8 cellular contexts compared by ENCODE assay signal in the genomic region with DNA sequence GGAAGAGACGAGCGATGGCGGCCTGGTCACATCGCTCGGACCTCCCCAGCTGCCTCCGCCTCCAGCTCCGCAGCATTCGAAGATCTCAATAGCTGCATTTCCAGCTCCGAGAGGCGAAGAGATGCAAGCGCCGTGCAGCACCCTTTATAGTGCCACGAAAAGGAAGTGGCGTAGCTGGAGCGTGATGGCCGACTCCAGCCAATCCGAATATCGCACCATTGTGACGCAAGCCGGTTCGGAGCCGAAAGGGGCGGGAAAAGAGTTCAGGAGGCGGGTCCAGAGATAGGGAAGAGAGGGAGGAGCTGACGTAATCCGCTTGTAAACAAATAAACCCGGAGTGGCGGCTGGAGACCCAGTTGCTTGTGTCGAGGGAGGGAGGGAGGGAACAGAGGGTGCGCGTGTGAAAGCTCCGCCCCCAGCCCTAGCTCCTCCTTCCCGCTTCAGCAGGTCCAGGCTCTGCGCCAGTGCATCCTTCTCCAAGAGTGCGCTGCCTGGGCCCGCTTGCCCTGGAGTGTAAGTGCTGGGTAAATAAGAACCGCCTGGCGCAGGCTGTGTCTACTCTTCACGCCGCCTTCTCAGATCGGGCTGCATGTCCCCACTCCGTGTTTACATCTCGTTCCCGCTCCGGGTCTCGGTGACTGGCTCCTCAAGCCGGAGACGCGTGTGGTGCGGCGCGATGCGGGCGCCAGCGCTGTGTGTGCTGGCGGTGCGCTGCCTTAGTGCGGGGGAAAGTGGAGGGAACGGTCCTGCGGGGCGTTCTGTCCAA. TPM values are rescaled to one million over a fixed set of nuclear protein-coding genes. Genes with fewer than 3 reads are reported as not detected.
DNase-seq lines count a peak whose midpoint lies in the region; ATAC-seq, FAIRE-seq and TF ChIP-seq lines count a peak whose summit lies in the region.

A gene with protein sequence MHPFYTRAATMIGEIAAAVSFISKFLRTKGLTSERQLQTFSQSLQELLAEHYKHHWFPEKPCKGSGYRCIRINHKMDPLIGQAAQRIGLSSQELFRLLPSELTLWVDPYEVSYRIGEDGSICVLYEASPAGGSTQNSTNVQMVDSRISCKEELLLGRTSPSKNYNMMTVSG (minus strand): TSS at position 116 of the 766 bp plus-strand sequence. CDS start 311 bp downstream, outside the sequence.

- no peaks in the 10 kb centered on the region for H3K9me3 ChIP-seq in HepG2 (ENCODE audit: low read length)

- in situ Hi-C loops in HepG2 (cut with HindIII; ENCODE audit: extremely low pct_ligation_motif_present, low pct_unique_long_range_greater_than_20kb) = loop anchor here (10.0 kb wide), 1 partner anchor 331 kb away; no protein-coding TSS in a partner anchor

- H3K27me3 Mint-ChIP-seq in activated CD4-positive, alpha-beta memory T cell treated with anti-CD3 and anti-CD28 coated beads for 36 hours = peaks cover 2% of the 10 kb centered on the region

- no peak for TF ChIP-seq EP300 in HepG2 (IDR thresholded peaks at IDR 0.05; ENCODE audit: low read depth in 2 of 2, low read length in 2 of 2)
- TF ChIP-seq EP300 in HepG2 (CRISPR knock-in tag; IDR thresholded peaks at IDR 0.05; ENCODE audit: borderline replicate concordance) = peak; percentile 40; the same call in 1 of the 2 replicates

- DNase-seq in CD1c-positive myeloid dendritic cell (ENCODE audit: extremely low spot score) (peak; percentile 100), NCI-H82 treated with DMSO at 0.1 percent for 48 hours (lab: John Stamatoyannopoulos, UW; ENCODE audit: unreplicated experiment) (peak; percentile 99), dermis microvascular lymphatic vessel endothelial cell (ENCODE audit: low read depth in 2 of 2) (peak; percentile 100), HepG2 (ENCODE audit: low spot score) (peak; percentile 98)
- peak; percentile 100 for DNase-seq in activated CD4-positive, alpha-beta memory T cell treated with anti-CD3 and anti-CD28 coated beads for 36 hours
- DNase-seq in stimulated activated CD4-positive, alpha-beta T cell treated with anti-CD3 and anti-CD28 coated beads, Interleukin-4, amount 100 ng/mL, for 1 hour = peak; percentile 95

- H3K4me3 Mint-ChIP-seq in activated CD4-positive, alpha-beta memory T cell treated with anti-CD3 and anti-CD28 coated beads for 36 hours = peak within 1 kb of the TSS; percentile 100

- peaks cover 20% of the 10 kb centered on the region for H3K4me1 Mint-ChIP-seq in activated CD4-positive, alpha-beta memory T cell treated with anti-CD3 and anti-CD28 coated beads for 36 hours (ENCODE audit: low read depth)

- CTCF ChIA-PET in activated CD4-positive, alpha-beta memory T cell treated with anti-CD3 and anti-CD28 coated beads for 36 hours (lab: Charles Lee) = interaction anchor here (0.6 to 5.9 kb wide), 17 partner anchors 9 to 764 kb away, joined by 3 to 31 read pairs (median 6); no protein-coding TSS in a partner anchor
- CTCF ChIA-PET in HepG2 (lab: Yijun Ruan, JAX; ENCODE audit: low intra/inter-chr PET ratio, low total read pairs) = no interaction called here

- H3K27ac ChIP-seq in HepG2 (ENCODE audit: extremely low read length, insufficient read depth, low read length) = peak within 1 kb of the TSS; percentile 64

- no peaks in the 10 kb centered on the region for H3K9me3 Mint-ChIP-seq in activated CD4-positive, alpha-beta memory T cell treated with anti-CD3 and anti-CD28 coated beads for 36 hours

- peak; percentile 67 for ATAC-seq in GM19438 (IDR thresholded peaks at IDR 0.05; ENCODE audit: low read depth, unreplicated experiment)
- peak; percentile 39 for ATAC-seq in HG03575 (IDR thresholded peaks at IDR 0.05; ENCODE audit: extremely low read depth, insufficient number of reproducible peaks, low FRiP score, unreplicated experiment)
- ATAC-seq in HepG2 = peak; percentile 86

- H3K36me3 Mint-ChIP-seq in activated CD4-positive, alpha-beta memory T cell treated with anti-CD3 and anti-CD28 coated beads for 36 hours = peaks cover 58% of the 10 kb centered on the region

- peak within 1 kb of the TSS; percentile 94 to 99 (median 98) for H3K4me3 ChIP-seq in HepG2 (replicated peaks in 1 of 3; ENCODE audit: insufficient read depth in 1 of 3, low read depth in 2 of 3, low read length in 3 of 3)

- peaks cover 40% of the 10 kb centered on the region for H3K4me1 ChIP-seq in HepG2 (ENCODE audit: insufficient read depth, low read length)

- 0 out of 2 replicates have a peak, but pooled peaks have one; percentile 21 for TF ChIP-seq RAD21 in HepG2 (CRISPR knock-in tag; IDR thresholded peaks at IDR 0.05)

- peaks cover 0 to 3% of the 10 kb centered on the region in 2 experiments; a peak in 1 of 5 replicates for H3K27me3 ChIP-seq in HepG2 (ENCODE audit: control insufficient read depth in 1 of 2, insufficient read depth in 2 of 2, low read length in 2 of 2)

- no peaks in the 10 kb centered on the region for H3K36me3 ChIP-seq in HepG2 (replicated peaks in 1 of 2; ENCODE audit: control insufficient read depth in 1 of 2, insufficient read depth in 2 of 2, low read length in 2 of 2)

- peak; percentile 98 to 100 for TF ChIP-seq POLR2A in HepG2 (IDR thresholded peaks at IDR 0.05; ENCODE audit: insufficient read depth in 1 of 2, low read depth in 2 of 2, low read length in 2 of 2)

- intact Hi-C loops in activated CD4-positive, alpha-beta memory T cell treated with anti-CD3 and anti-CD28 coated beads for 36 hours (cut with micrococcal nuclease) = loop anchor here (1.0 to 5.0 kb wide), 17 partner anchors 9 to 781 kb away; a partner anchor contains a TSS
- intact Hi-C loops in HepG2 (cut with micrococcal nuclease; ENCODE audit: unreplicated experiment) = loop anchor here (2.0 to 10.0 kb wide), 3 partner anchors 111 to 425 kb away; no protein-coding TSS in a partner anchor

- no TSS peak for BruUV-seq in HepG2 (replicated peaks; lab: Mats Ljungman, UMichigan)

- peak; percentile 98 for FAIRE-seq in HepG2 (lab: Jason Lieb, UNC)

- H3K79me2 ChIP-seq in HepG2 (ENCODE audit: insufficient read depth, low read length) = peaks cover 42% of the 10 kb centered on the region

- H3K9ac ChIP-seq in HepG2 (ENCODE audit: insufficient read depth, low read depth, low read length) = peak within 1 kb of the TSS; percentile 90

- 0 out of 2 replicates have a peak, but pooled peaks have one; percentile 11 for TF ChIP-seq CTCF in HepG2 (CRISPR knock-in tag; IDR thresholded peaks at IDR 0.05)

- H3K27ac Mint-ChIP-seq in activated CD4-positive, alpha-beta memory T cell treated with anti-CD3 and anti-CD28 coated beads for 36 hours = peak within 1 kb of the TSS; percentile 91

- H4K20me1 ChIP-seq in HepG2 (ENCODE audit: insufficient read depth, low read length) = peaks cover 32% of the 10 kb centered on the region

- 1% methylated on average over 40 of the region's 61 CpGs for WGBS in HepG2 (ENCODE audit: low lambda C conversion rate)

- POLR2A ChIA-PET in activated CD4-positive, alpha-beta memory T cell treated with anti-CD3 and anti-CD28 coated beads for 36 hours (lab: Charles Lee) = interaction anchor here (0.5 to 5.0 kb wide), 46 partner anchors 11 to 493 kb away, joined by 3 to 154 read pairs (median 6); no protein-coding TSS in a partner anchor
- POLR2A ChIA-PET in HepG2 (lab: Yijun Ruan, JAX) = interaction anchor here (0.5 to 4.1 kb wide), 19 partner anchors 9 to 1761 kb away, joined by 3 to 73 read pairs (median 4); no protein-coding TSS in a partner anchor

- H3K4me2 ChIP-seq in HepG2 (ENCODE audit: low read depth, low read length) = peak within 1 kb of the TSS; percentile 96

- peak within 1 kb of the TSS; percentile 57 for H2AFZ ChIP-seq in HepG2 (ENCODE audit: low read length)

TF ChIP-seq in HepG2, 621 proteins besides CTCF, POLR2A, EP300 and RAD21 (continues in another document):
- peak; percentile 32; the same call in 1 of the 2 replicates for TF ChIP-seq ZNF235 (CRISPR knock-in tag; IDR thresholded peaks at IDR 0.05; ENCODE audit: borderline replicate concordance)
- peak; percentile 84 for TF ChIP-seq SALL1 (CRISPR knock-in tag; IDR thresholded peaks at IDR 0.05)
- peak; percentile 95 for TF ChIP-seq ATF1 (CRISPR knock-in tag; IDR thresholded peaks at IDR 0.05)
- TF ChIP-seq ZC3H13 (CRISPR knock-in tag; IDR thresholded peaks at IDR 0.05) = peak; percentile 70; the same call in 1 of the 2 replicates

RNA-seq across cellular contexts. Expression of the gene that starts here (rescaled TPM):
- 100 to 1,000 TPM; 137 to 144 TPM for total RNA-seq in activated CD4-positive, alpha-beta memory T cell treated with anti-CD3 and anti-CD28 coated beads for 36 hours
- 12.5 and 28.6 TPM in 2 replicates for total RNA-seq in dermis microvascular lymphatic vessel endothelial cell
- 7.5 and 9.8 TPM in 2 replicates for total RNA-seq in HepG2 (2016; rRNA removed; fragmentation: Illumina TruSeq; extraction: Trizol)
- 2.4 and 5.7 TPM in 2 replicates for total RNA-seq in HepG2 (2016; cell fraction: cytosol; rRNA removed; fragmentation: Illumina TruSeq; extraction: Trizol; ENCODE audit: low read depth)
- total RNA-seq in HepG2 (2016; cell fraction: insoluble cytoplasmic fraction; rRNA removed; fragmentation: Illumina TruSeq; extraction: Trizol) = 5.9 and 8.9 TPM in 2 replicates
- total RNA-seq in HepG2 (2016; cell fraction: membrane; rRNA removed; fragmentation: Illumina TruSeq; extraction: Trizol) = 8.8 and 11.0 TPM in 2 replicates
- total RNA-seq in HepG2 (2016; cell fraction: nucleus; rRNA removed; fragmentation: Illumina TruSeq; extraction: Trizol) = 15.4 TPM in 2 replicates
- polyA plus RNA-seq in HepG2 (2011; rRNA removed) = 16.7 and 20.2 TPM in 2 replicates
- 12.2 and 14.4 TPM in 2 replicates for polyA plus RNA-seq in HepG2 (2011; cell fraction: cytosol; rRNA removed)
- 6.9 and 13.9 TPM in 2 replicates for polyA plus RNA-seq in HepG2 (2011; cell fraction: nucleus; rRNA removed)
- polyA plus RNA-seq in HepG2 (2012) = 22.3 and 32.9 TPM in 2 replicates
- polyA plus RNA-seq in HepG2 (2016; cell fraction: cytosol; fragmentation: Illumina TruSeq; extraction: Trizol; ENCODE audit: low read depth) = 5.9 and 6.6 TPM in 2 replicates
- polyA plus RNA-seq in HepG2 (2016; cell fraction: insoluble cytoplasmic fraction; fragmentation: Illumina TruSeq; extraction: Trizol; ENCODE audit: low read depth) = 13.5 and 13.8 TPM in 2 replicates
- polyA plus RNA-seq in HepG2 (2016; cell fraction: membrane; fragmentation: Illumina TruSeq; extraction: Trizol; ENCODE audit: low read depth) = 14.3 TPM in 2 replicates
- polyA plus RNA-seq in HepG2 (2016; cell fraction: nucleus; fragmentation: Illumina TruSeq; extraction: Trizol; ENCODE audit: insufficient read depth, low read depth) = 12.5 and 15.4 TPM in 2 replicates
- 33.4 and 51.6 TPM in 2 replicates for polyA minus RNA-seq in HepG2 (2011; rRNA and poly(A)+ RNA removed; ENCODE audit: low replicate concordance)
- 10.3 and 17.6 TPM in 2 replicates for polyA minus RNA-seq in HepG2 (2011; cell fraction: cytosol; rRNA and poly(A)+ RNA removed)
- polyA minus RNA-seq in HepG2 (2011; cell fraction: nucleus; rRNA and poly(A)+ RNA removed) = 40.3 and 44.8 TPM in 2 replicates

Comparison
In these comparisons a context has a peak if more than half of its experiments do, and no peak if none do; other contexts are left out.
1. Peak in every context shown above with its lines: DNase-seq, ATAC-seq, H3K4me3 ChIP-seq and H3K27ac ChIP-seq.